8 cellular contexts compared by ENCODE assay signal in genomic region chr10:69407621-69408301, GRCh38. TPM values are rescaled to one million over a fixed set of nuclear protein-coding genes. Genes with fewer than 3 reads are reported as not detected.
DNase-seq lines count a peak whose midpoint lies in the region; ATAC-seq and TF ChIP-seq lines count a peak whose summit lies in the region.

No MANE protein-coding gene starts in this region.

- no peak for DNase-seq in CD8-positive, alpha-beta T cell
- DNase-seq in activated B cell treated with CpG ODN at 0.5 μM for 24 hours (no peak), Right ventricle myocardium superior (peak; percentile 48), putamen (ENCODE audit: low spot score) (no peak)
- peak; percentile 15 for DNase-seq in stimulated activated naive CD4-positive, alpha-beta T cell treated with Interleukin-2 at 50 U/mL for 16 hours (lab: John Stamatoyannopoulos, UW)

- peaks cover 15% of the 10 kb centered on the region for H3K4me1 ChIP-seq in CD8-positive, alpha-beta T cell (ENCODE audit: insufficient read depth, low read length)
- H3K4me1 ChIP-seq in HEK293 (ENCODE audit: control insufficient read depth, insufficient read depth, low read length), result no peaks in the 10 kb centered on the region; the same call in 1 of the 2 replicates

- H3K9me3 Mint-ChIP-seq in CD8-positive, alpha-beta T cell, result peaks cover 2% of the 10 kb centered on the region
- no peaks in the 10 kb centered on the region for H3K9me3 Mint-ChIP-seq in activated B cell treated with CpG ODN at 0.5 μM for 24 hours

- intact Hi-C loops in CD8-positive, alpha-beta T cell (cut with DNase I, micrococcal nuclease), result loop anchor here (1.0 to 10.0 kb wide), 14 partner anchors 19 to 1067 kb away; partner anchors contain the start of genes TSPAN15 (in 2 of the 2), VPS26A (in 2 of the 2), DDX21 (in 1 of the 2) and EIF4EBP2 (in 1 of the 2)
- intact Hi-C loops in activated B cell treated with CpG ODN at 0.5 μM for 24 hours (cut with micrococcal nuclease) (loop anchor here (1.0 to 5.0 kb wide), 8 partner anchors 89 to 880 kb away; partner anchors contain the start of genes CCAR1, PPA1, SAR1A and SLC25A16), Right ventricle myocardium superior (cut with DNase I) (no loop called here)

- no peaks in the 10 kb centered on the region for H3K9me3 ChIP-seq in CD8-positive, alpha-beta T cell (ENCODE audit: low read length)
- no peaks in the 10 kb centered on the region for H3K9me3 ChIP-seq in HEK293 (ENCODE audit: control insufficient read depth, insufficient read depth, low read depth, low read length)

- ATAC-seq in CD8-positive, alpha-beta T cell, result no peak
- ATAC-seq in activated B cell treated with CpG ODN at 0.5 μM for 24 hours (ENCODE audit: low read depth), result no peak
- no peak for ATAC-seq in Right ventricle myocardium superior (ENCODE audit: poor library complexity)
- no peak for ATAC-seq in HG02759 (IDR thresholded peaks at IDR 0.05; ENCODE audit: unreplicated experiment)
- no peak for ATAC-seq in HG03439 (IDR thresholded peaks at IDR 0.05; ENCODE audit: unreplicated experiment)

- peaks cover 17% of the 10 kb centered on the region for H3K36me3 Mint-ChIP-seq in CD8-positive, alpha-beta T cell
- peaks cover 5% of the 10 kb centered on the region for H3K36me3 Mint-ChIP-seq in activated B cell treated with CpG ODN at 0.5 μM for 24 hours (ENCODE audit: low read depth)

- H3K27ac Mint-ChIP-seq in CD8-positive, alpha-beta T cell, result peak overlapping the region; percentile 13
- H3K27ac Mint-ChIP-seq in activated B cell treated with CpG ODN at 0.5 μM for 24 hours, result peak overlapping the region; percentile 20

- no peak overlapping the region for H3K4me3 ChIP-seq in CD8-positive, alpha-beta T cell (ENCODE audit: low read depth, low read length)
- H3K4me3 ChIP-seq in HEK293 (ENCODE audit: low read depth, low read length), result no peak overlapping the region

- POLR2A ChIA-PET in CD8-positive, alpha-beta T cell (lab: Charles Lee), result interaction anchor here (0.6 to 1.5 kb wide), 6 partner anchors 10 to 179 kb away, joined by 3 to 5 read pairs (median 3); no protein-coding TSS in a partner anchor
- POLR2A ChIA-PET in HEK293 (lab: Yijun Ruan, JAX) (interaction anchor here (0.6 kb wide), 1 partner anchor 108 kb away, joined by 3 read pairs; no protein-coding TSS in a partner anchor), activated B cell treated with CpG ODN at 0.5 μM for 24 hours (lab: Charles Lee) (interaction anchor here (0.6 to 1.9 kb wide), 12 partner anchors 8 to 1076 kb away, joined by 3 to 12 read pairs (median 6); partner anchors contain the start of genes DDX21, HNRNPH3 and SUPV3L1)

- H3K4me1 Mint-ChIP-seq in CD8-positive, alpha-beta T cell (ENCODE audit: low read depth), result peaks cover 20% of the 10 kb centered on the region
- peaks cover 25% of the 10 kb centered on the region for H3K4me1 Mint-ChIP-seq in activated B cell treated with CpG ODN at 0.5 μM for 24 hours

- no peaks in the 10 kb centered on the region for H3K27me3 Mint-ChIP-seq in CD8-positive, alpha-beta T cell (ENCODE audit: low read depth)
- no peaks in the 10 kb centered on the region for H3K27me3 Mint-ChIP-seq in activated B cell treated with CpG ODN at 0.5 μM for 24 hours

- no peaks in the 10 kb centered on the region for H3K36me3 ChIP-seq in CD8-positive, alpha-beta T cell (ENCODE audit: insufficient read depth, low read length)
- no peaks in the 10 kb centered on the region; a peak in 1 of 3 replicates for H3K36me3 ChIP-seq in HEK293 (ENCODE audit: control insufficient read depth in 2 of 2, insufficient read depth in 1 of 2, low read length in 2 of 2)

- peak; percentile 13 for TF ChIP-seq CTCF in CD8-positive, alpha-beta T cell (IDR thresholded peaks at IDR 0.05)
- TF ChIP-seq CTCF in HEK293 (tag by site-specific recombination; IDR thresholded peaks at IDR 0.05) (peak; percentile 21; the same call in 1 of the 2 replicates), activated B cell treated with CpG ODN at 0.5 μM for 24 hours (IDR thresholded peaks at IDR 0.05) (no peak)

- no peak overlapping the region for H3K27ac ChIP-seq in CD8-positive, alpha-beta T cell (ENCODE audit: low read depth, low read length)
- no peak overlapping the region for H3K27ac ChIP-seq in HEK293 (ENCODE audit: extremely low read depth, low read depth, low read length)

- CTCF ChIA-PET in CD8-positive, alpha-beta T cell (lab: Charles Lee), result interaction anchor here (0.6 to 5.9 kb wide), 27 partner anchors 7 to 231 kb away, joined by 3 to 51 read pairs (median 5); partner anchors contain the start of gene TACR2
- CTCF ChIA-PET in HEK293 (lab: Yijun Ruan, JAX) (interaction anchor here (0.5 to 2.9 kb wide), 46 partner anchors 9 to 378 kb away, joined by 3 to 28 read pairs (median 4); partner anchors contain the start of genes HK1, HKDC1, NEUROG3 and TSPAN15), activated B cell treated with CpG ODN at 0.5 μM for 24 hours (lab: Charles Lee) (interaction anchor here (0.9 to 4.2 kb wide), 6 partner anchors 15 to 230 kb away, joined by 3 to 20 read pairs (median 7); no protein-coding TSS in a partner anchor)

- no peak overlapping the region for H3K4me3 Mint-ChIP-seq in CD8-positive, alpha-beta T cell
- H3K4me3 Mint-ChIP-seq in activated B cell treated with CpG ODN at 0.5 μM for 24 hours, result peak overlapping the region; percentile 50

- no peaks in the 10 kb centered on the region for H3K27me3 ChIP-seq in CD8-positive, alpha-beta T cell (ENCODE audit: insufficient read depth, low read length)

TF ChIP-seq in HEK293, 187 proteins besides CTCF, POLR2A, EP300 and RAD21:
- no peak for TF ChIP-seq ZNF768 (tag by site-specific recombination; IDR thresholded peaks at IDR 0.05)
- TF ChIP-seq ZBTB49 (tag by site-specific recombination; IDR thresholded peaks at IDR 0.05; ENCODE audit: low read depth), result no peak
- 0 out of 2 replicates have a peak, but pooled peaks have one; percentile 12 for TF ChIP-seq ZNF654 (tag by site-specific recombination; IDR thresholded peaks at IDR 0.05; ENCODE audit: low read depth)
- no peak for TF ChIP-seq ELK4 (IDR thresholded peaks at IDR 0.05; ENCODE audit: borderline replicate concordance, low read depth, low read length)
- TF ChIP-seq ZNF623 (tag by site-specific recombination; IDR thresholded peaks at IDR 0.05), result no peak

RNA-seq across cellular contexts. Expression of gene TACR2, which starts 9.0 kb away (rescaled TPM):
- total RNA-seq in CD8-positive, alpha-beta T cell, result not detected
- total RNA-seq in activated B cell treated with CpG ODN at 0.5 μM for 24 hours (not detected in 2 replicates), Right ventricle myocardium superior (0.24 TPM)

RNA-seq across cellular contexts. Expression of gene TSPAN15, which starts 43.5 kb away (rescaled TPM):
- 1 to 10 TPM; 1.9 to 2.6 TPM for total RNA-seq in CD8-positive, alpha-beta T cell
- 0.35 TPM in 1 of 2 replicates, not detected in the other for total RNA-seq in activated B cell treated with CpG ODN at 0.5 μM for 24 hours
- total RNA-seq in Right ventricle myocardium superior, result 9.5 TPM

Comparison
In these comparisons a context has a peak if more than half of its experiments do, and no peak if none do; other contexts are left out.
1. DNase-seq: peak in Right ventricle myocardium superior (single experiment) and stimulated activated naive CD4-positive, alpha-beta T cell treated with Interleukin-2 at 50 U/mL for 16 hours (single experiment); none in CD8-positive, alpha-beta T cell (0 of 7), activated B cell treated with CpG ODN at 0.5 μM for 24 hours (single experiment) and putamen (single experiment).